Comparison of ENCODE assay signal across 10 cellular contexts in genomic region chr3:116059421-116060096, GRCh38.
DNase-seq lines count a peak whose midpoint lies in the region; ATAC-seq and TF ChIP-seq lines count a peak whose summit lies in the region.
"Had no signal": no experiment of that assay in that cellular context is flagged by ENCODE, and none has a peak within 500 bp of the region (broad histone marks: within the 10 kb centered on the region; RNA-seq: fewer than 3 reads in every experiment).

No MANE protein-coding gene starts in this region.

- no peaks in the 10 kb centered on the region for H3K36me3 ChIP-seq in kidney epithelial cell (ENCODE audit: control insufficient read depth, insufficient read depth, low read length)
- H3K36me3 ChIP-seq: esophagus squamous epithelium had no signal

- DNase-seq in COLO668 (lab: John Stamatoyannopoulos, UW; ENCODE audit: unreplicated experiment) (peak; percentile 5), HS-27A (ENCODE audit: low read depth) (peak; percentile 27), amniotic epithelial cell (ENCODE audit: low read depth) (peak; percentile 50), kidney epithelial cell (ENCODE audit: low read depth) (peak; percentile 99), CD1c-positive myeloid dendritic cell (ENCODE audit: extremely low spot score) (no peak), NCI-H1105 treated with DMSO at 0.1 percent for 48 hours (lab: John Stamatoyannopoulos, UW) (no peak), NAMALWA (ENCODE audit: low spot score) (no peak)
- DNase-seq: esophagus squamous epithelium, posterior cingulate gyrus had no signal

- no peak for ATAC-seq in GM21423 (IDR thresholded peaks at IDR 0.05; ENCODE audit: unreplicated experiment)

- no peak for TF ChIP-seq CTCF in kidney epithelial cell (IDR thresholded peaks at IDR 0.05; ENCODE audit: insufficient read depth, low read length, poor library complexity, severe bottlenecking)

- no peak overlapping the region for H3K4me3 ChIP-seq in kidney epithelial cell (ENCODE audit: low read depth, low read length)
- H3K4me3 ChIP-seq: esophagus squamous epithelium had no signal

- H3K27me3 ChIP-seq in kidney epithelial cell (ENCODE audit: control insufficient read depth, insufficient read depth, low read length): no peaks in the 10 kb centered on the region
- H3K27me3 ChIP-seq: esophagus squamous epithelium had no signal

Comparison
In these comparisons a context has a peak if more than half of its experiments do, and no peak if none do; other contexts are left out.
1. DNase-seq: peak in COLO668 (single experiment), HS-27A (single experiment), amniotic epithelial cell (single experiment) and kidney epithelial cell (single experiment); none in CD1c-positive myeloid dendritic cell (single experiment), NCI-H1105 treated with DMSO at 0.1 percent for 48 hours (single experiment) and NAMALWA (single experiment).